ENCODE assay signal across 29 cellular contexts in genomic region chr9:96460877-96461276, GRCh38. TPM values are rescaled to one million over a fixed set of nuclear protein-coding genes. Genes with fewer than 3 reads are reported as not detected.
DNase-seq lines count a peak whose midpoint lies in the region; ATAC-seq, FAIRE-seq and TF ChIP-seq lines count a peak whose summit lies in the region.
"Had no signal": no experiment of that assay in that cellular context is flagged by ENCODE, and none has a peak within 500 bp of the region (broad histone marks: within the 10 kb centered on the region; RNA-seq: fewer than 3 reads in every experiment).

No MANE protein-coding gene starts in this region.

- peak; percentile 55 for ATAC-seq in gastroesophageal sphincter
- ATAC-seq in activated naive CD4-positive, alpha-beta T cell treated with anti-CD3 and anti-CD28 coated beads, Interleukin-2, amount 50 U/mL, for 72 hours: no peak
- no peak for ATAC-seq in GM21528 (IDR thresholded peaks at IDR 0.05; ENCODE audit: low FRiP score, unreplicated experiment)
- ATAC-seq: activated T-cell treated with anti-CD3 and anti-CD28 coated beads, Interleukin-2, amount 50 U/mL, for 4 hours; GM12878; heart left ventricle; left colon; T-cell had no signal

- FAIRE-seq in H54 (lab: Jason Lieb, UNC): peak; percentile 66
- FAIRE-seq: A204.1, GM12878 had no signal

- H3K9me3 ChIP-seq in gastroesophageal sphincter: no peaks in the 10 kb centered on the region
- H3K9me3 ChIP-seq: heart left ventricle had no signal

- TF ChIP-seq CTCF in cardiac fibroblast (IDR thresholded peaks at IDR 0.05; ENCODE audit: low read depth, low read length) (no peak), gastroesophageal sphincter (IDR thresholded peaks at IDR 0.05) (no peak)

- H3K36me3 ChIP-seq in gastroesophageal sphincter: peaks cover 0 to 55% of the 10 kb centered on the region in 2 donors

- peak; percentile 69 for DNase-seq in AG08395 (ENCODE audit: low spot score)
- no peak for DNase-seq in H54 (ENCODE audit: insufficient read length, low spot score)
- DNase-seq in cardiac fibroblast (ENCODE audit: low read depth in 2 of 2): peak; percentile 57 to 59
- DNase-seq in activated naive CD4-positive, alpha-beta T cell treated with anti-CD3 and anti-CD28 coated beads, Interleukin-2, amount 50 U/mL, for 72 hours (ENCODE audit: low spot score in 2 of 2): no peak
- DNase-seq in NCI-H2081 (lab: John Stamatoyannopoulos, UW): no peak
- no peak for DNase-seq in activated CD4-positive, alpha-beta T cell treated with anti-CD3 and anti-CD28 coated beads for 4 hours
- DNase-seq: activated CD8-positive, alpha-beta memory T cell treated with anti-CD3 and anti-CD28 coated beads for 24 hours; activated naive CD4-positive, alpha-beta T cell treated with anti-CD3 and anti-CD28 coated beads, Interleukin-2, amount 10 ng/mL, durations not matched to agents 7 days and 5 days; activated T-cell treated with anti-CD3 and anti-CD28 coated beads, Interleukin-2, amount 50 U/mL, for 4 hours; aorta; effector CD4-positive, alpha-beta T cell; GF-D8; heart left ventricle; left colon; NCI-H2227 treated with DMSO at 0.1 percent for 48 hours; NCI-H774; nucleus accumbens; Right ventricle myocardium superior; stimulated activated CD4-positive, alpha-beta T cell treated with anti-CD3 and anti-CD28 coated beads, Interleukin-12 subunit alpha, Interleukin-12 subunit beta, amount 100 ng/mL, for 4 hours; stimulated activated CD4-positive, alpha-beta T cell treated with anti-CD3 and anti-CD28 coated beads, Interleukin-4, amount 100 ng/mL, for 4 hours; T-cell; trophoblast cell had no signal

- peaks cover 4 to 5% of the 10 kb centered on the region in 2 donors for H3K36me3 Mint-ChIP-seq in activated naive CD4-positive, alpha-beta T cell treated with anti-CD3 and anti-CD28 coated beads, Interleukin-2, amount 50 U/mL, for 72 hours

- no peak overlapping the region for H3K27ac Mint-ChIP-seq in activated naive CD4-positive, alpha-beta T cell treated with anti-CD3 and anti-CD28 coated beads, Interleukin-2, amount 50 U/mL, for 72 hours
- H3K27ac Mint-ChIP-seq: activated naive CD4-positive, alpha-beta T cell treated with anti-CD3 and anti-CD28 coated beads, Interleukin-2, amount 10 ng/mL, durations not matched to agents 7 days and 5 days; memory B cell; stimulated activated naive CD8-positive, alpha-beta T cell treated with anti-CD3 and anti-CD28 coated beads, Interleukin-15, Interleukin-2, amounts not matched to agents 100 ng/mL and 50 ng/mL, for 24 hours; T-cell had no signal

- no peak for TF ChIP-seq EP300 in gastroesophageal sphincter (IDR thresholded peaks at IDR 0.05)

- H3K27me3 ChIP-seq in gastroesophageal sphincter: no peaks in the 10 kb centered on the region
- H3K27me3 ChIP-seq: heart left ventricle had no signal

- H3K9me3 Mint-ChIP-seq in activated naive CD4-positive, alpha-beta T cell treated with anti-CD3 and anti-CD28 coated beads, Interleukin-2, amount 50 U/mL, for 72 hours: no peaks in the 10 kb centered on the region
- H3K9me3 Mint-ChIP-seq: activated naive CD4-positive, alpha-beta T cell treated with anti-CD3 and anti-CD28 coated beads, Interleukin-2, amount 10 ng/mL, durations not matched to agents 7 days and 5 days; activated T-cell treated with anti-CD3 and anti-CD28 coated beads, Interleukin-2, amount 50 U/mL, for 4 hours; memory B cell; stimulated activated naive CD8-positive, alpha-beta T cell treated with anti-CD3 and anti-CD28 coated beads, Interleukin-15, Interleukin-2, amounts not matched to agents 100 ng/mL and 50 ng/mL, for 24 hours; T-cell had no signal

- H3K4me1 ChIP-seq in gastroesophageal sphincter: peaks cover 0 to 9% (median 0%) of the 10 kb centered on the region in 3 donors

- TF ChIP-seq POLR2A in H54 (IDR thresholded peaks at IDR 0.05; ENCODE audit: low read depth, low read length): no peak
- no peak for TF ChIP-seq POLR2A in gastroesophageal sphincter (IDR thresholded peaks at IDR 0.05)

- H3K27ac ChIP-seq in gastroesophageal sphincter: no peak overlapping the region
- H3K27ac ChIP-seq: C4-2B, heart left ventricle had no signal

- H3K4me3 ChIP-seq in cardiac fibroblast (replicated peaks in 1 of 2; ENCODE audit: low read depth in 2 of 2, low read length in 2 of 2) (no peak overlapping the region), gastroesophageal sphincter (no peak overlapping the region)
- H3K4me3 ChIP-seq: GM12878, heart left ventricle had no signal

RNA-seq across cellular contexts. Expression of gene HABP4, which starts 10.9 kb away (rescaled TPM):
- total RNA-seq in gastroesophageal sphincter: 100 to 1,000 TPM in 1 of 4 donors, 10 to 100 TPM in 3; 41.1 to 106 (median 60.0) TPM
- total RNA-seq in activated naive CD4-positive, alpha-beta T cell treated with anti-CD3 and anti-CD28 coated beads, Interleukin-2, amount 50 U/mL, for 72 hours: 10 to 100 TPM in 1 of 2 donors, 1 to 10 TPM in 1; 6.4 to 15.7 TPM

RNA-seq across cellular contexts. Expression of gene ZNF367, which starts 42.7 kb away (rescaled TPM):
- total RNA-seq in gastroesophageal sphincter: 1 to 10 TPM; 1.4 to 3.7 (median 2.5) TPM
- 10 to 100 TPM; 17.7 to 42.6 TPM for total RNA-seq in activated naive CD4-positive, alpha-beta T cell treated with anti-CD3 and anti-CD28 coated beads, Interleukin-2, amount 50 U/mL, for 72 hours

Comparison
In these comparisons a context has a peak if more than half of its experiments do, and no peak if none do; other contexts are left out.
1. DNase-seq: peak in AG08395 (single experiment) and cardiac fibroblast (2 of 2); none in H54 (single experiment), activated naive CD4-positive, alpha-beta T cell treated with anti-CD3 and anti-CD28 coated beads, Interleukin-2, amount 50 U/mL, for 72 hours (0 of 2), NCI-H2081 (0 of 2) and activated CD4-positive, alpha-beta T cell treated with anti-CD3 and anti-CD28 coated beads for 4 hours (0 of 2).